9 cellular contexts compared by ENCODE assay signal in the genomic region with DNA sequence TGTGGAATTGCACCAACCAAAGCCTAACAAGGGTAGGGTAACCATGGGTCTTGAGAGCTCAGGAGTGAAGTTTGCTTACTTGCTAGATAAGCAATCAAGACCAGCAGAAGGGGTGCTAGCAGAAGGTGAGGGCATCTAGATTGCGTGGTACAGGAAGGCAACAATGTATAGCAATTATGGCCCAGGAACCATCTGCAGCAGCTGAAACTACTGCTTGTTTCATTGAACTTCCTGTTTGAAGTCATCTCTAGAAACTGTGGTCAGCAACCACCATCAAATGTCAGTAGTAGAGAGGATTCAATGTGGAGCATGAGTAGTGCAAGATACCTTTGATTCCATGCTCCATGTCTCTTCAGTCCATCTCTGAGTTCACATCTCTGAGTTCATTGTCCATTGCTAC.
DNase-seq lines count a peak whose midpoint lies in the region; ATAC-seq lines count a peak whose summit lies in the region.
"Had no signal": no experiment of that assay in that cellular context is flagged by ENCODE, and none has a peak within 500 bp of the region (broad histone marks: within the 10 kb centered on the region; RNA-seq: fewer than 3 reads in every experiment).

No MANE protein-coding gene starts in this region.

- no peaks in the 10 kb centered on the region for H3K27me3 Mint-ChIP-seq in activated T-helper 2 cell treated with anti-CD3 and anti-CD28 coated beads, Interferon-gamma antibody, Interleukin-2, Interleukin-4, amounts not matched to agents 10 μg/mL and 5 μg/mL and 100 μg/mL, durations not matched to agents 14 hours and 24 hours and 36 hours (ENCODE audit: low read depth)

- H3K9me3 Mint-ChIP-seq in activated T-helper 2 cell treated with anti-CD3 and anti-CD28 coated beads, Interferon-gamma antibody, Interleukin-2, Interleukin-4, amounts not matched to agents 10 μg/mL and 5 μg/mL and 100 μg/mL, durations not matched to agents 14 hours and 24 hours and 36 hours = peaks cover 10% of the 10 kb centered on the region

- H3K36me3 ChIP-seq in effector memory CD4-positive, alpha-beta T cell (ENCODE audit: control insufficient read depth, insufficient read depth, low read length) = no peaks in the 10 kb centered on the region
- H3K36me3 ChIP-seq: stomach had no signal

- DNase-seq in activated T-helper 2 cell treated with anti-CD3 and anti-CD28 coated beads, Interferon-gamma antibody, Interleukin-2, Interleukin-4, amounts not matched to agents 10 μg/mL and 5 μg/mL and 100 μg/mL, durations not matched to agents 14 hours and 24 hours and 36 hours (ENCODE audit: low spot score) = peak; percentile 11
- no peak for DNase-seq in cerebellar nuclear complex (lab: John Stamatoyannopoulos, UW)
- DNase-seq in D341Med (ENCODE audit: low spot score) = no peak
- DNase-seq in effector memory CD4-positive, alpha-beta T cell = no peak
- DNase-seq: activated CD8-positive, alpha-beta memory T cell treated with anti-CD3 and anti-CD28 coated beads, Interleukin-2, amount 50 U/mL, for 48 hours; stomach had no signal

- ATAC-seq in GM18909 (IDR thresholded peaks at IDR 0.05; ENCODE audit: poor library complexity, unreplicated experiment) = peak; percentile 100
- ATAC-seq in GM21717 (IDR thresholded peaks at IDR 0.05; ENCODE audit: unreplicated experiment) = peak; percentile 100
- peak; percentile 100 for ATAC-seq in HG03175 (IDR thresholded peaks at IDR 0.05; ENCODE audit: unreplicated experiment)

- H3K27ac ChIP-seq in effector memory CD4-positive, alpha-beta T cell (ENCODE audit: insufficient read depth, low read length, poor library complexity, severe bottlenecking) = no peak overlapping the region
- H3K27ac ChIP-seq: stomach had no signal

- intact Hi-C loops in activated T-helper 2 cell treated with anti-CD3 and anti-CD28 coated beads, Interferon-gamma antibody, Interleukin-2, Interleukin-4, amounts not matched to agents 10 μg/mL and 5 μg/mL and 100 μg/mL, durations not matched to agents 14 hours and 24 hours and 36 hours (cut with micrococcal nuclease) = loop anchor here (2.0 kb wide), 1 partner anchor 92 kb away; no protein-coding TSS in a partner anchor

- H3K4me3 Mint-ChIP-seq in activated T-helper 2 cell treated with anti-CD3 and anti-CD28 coated beads, Interferon-gamma antibody, Interleukin-2, Interleukin-4, amounts not matched to agents 10 μg/mL and 5 μg/mL and 100 μg/mL, durations not matched to agents 14 hours and 24 hours and 36 hours (ENCODE audit: low read depth) = no peak overlapping the region

- no peak overlapping the region for H3K27ac Mint-ChIP-seq in activated T-helper 2 cell treated with anti-CD3 and anti-CD28 coated beads, Interferon-gamma antibody, Interleukin-2, Interleukin-4, amounts not matched to agents 10 μg/mL and 5 μg/mL and 100 μg/mL, durations not matched to agents 14 hours and 24 hours and 36 hours

- H3K9me3 ChIP-seq in effector memory CD4-positive, alpha-beta T cell (ENCODE audit: control insufficient read depth, low read length) = no peaks in the 10 kb centered on the region
- H3K9me3 ChIP-seq: stomach had no signal

- no peak overlapping the region for H3K4me3 ChIP-seq in effector memory CD4-positive, alpha-beta T cell (ENCODE audit: insufficient read depth, low read depth, low read length, poor library complexity, severe bottlenecking)
- H3K4me3 ChIP-seq: stomach had no signal

- no peaks in the 10 kb centered on the region for H3K4me1 ChIP-seq in effector memory CD4-positive, alpha-beta T cell (ENCODE audit: control insufficient read depth, insufficient read depth, low read length, poor library complexity, severe bottlenecking)
- H3K4me1 ChIP-seq: stomach had no signal

- no peaks in the 10 kb centered on the region for H3K27me3 ChIP-seq in effector memory CD4-positive, alpha-beta T cell (replicated peaks; ENCODE audit: control insufficient read depth, insufficient read depth, low read length, poor library complexity, severe bottlenecking)
- H3K27me3 ChIP-seq: stomach had no signal

- peaks cover 2% of the 10 kb centered on the region for H3K4me1 Mint-ChIP-seq in activated T-helper 2 cell treated with anti-CD3 and anti-CD28 coated beads, Interferon-gamma antibody, Interleukin-2, Interleukin-4, amounts not matched to agents 10 μg/mL and 5 μg/mL and 100 μg/mL, durations not matched to agents 14 hours and 24 hours and 36 hours (ENCODE audit: low read depth)

- no peaks in the 10 kb centered on the region for H3K36me3 Mint-ChIP-seq in activated T-helper 2 cell treated with anti-CD3 and anti-CD28 coated beads, Interferon-gamma antibody, Interleukin-2, Interleukin-4, amounts not matched to agents 10 μg/mL and 5 μg/mL and 100 μg/mL, durations not matched to agents 14 hours and 24 hours and 36 hours (ENCODE audit: low read depth)
